18 cellular contexts compared by ENCODE assay signal in the genomic region with DNA sequence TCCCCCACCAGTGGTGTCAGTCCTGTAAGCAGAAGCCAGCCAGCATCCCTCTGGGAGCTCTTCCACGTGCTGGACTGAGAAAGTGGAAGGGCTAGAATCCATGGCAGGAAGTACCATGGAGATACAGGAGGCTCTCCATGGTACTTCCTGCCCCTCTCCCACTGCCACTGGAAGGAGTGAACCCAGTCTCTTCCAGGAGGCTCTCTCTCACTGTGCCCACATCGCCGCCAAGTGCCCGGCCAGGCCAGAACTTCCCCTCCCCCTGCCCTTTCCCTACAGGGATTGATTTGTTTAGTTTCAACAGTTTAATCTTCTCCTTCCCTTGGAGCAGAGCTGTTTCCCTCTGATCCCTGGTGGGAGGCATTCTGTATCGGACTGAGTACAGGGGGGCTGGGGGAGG.
DNase-seq lines count a peak whose midpoint lies in the region; TF ChIP-seq lines count a peak whose summit lies in the region.
"Had no signal": no experiment of that assay in that cellular context is flagged by ENCODE, and none has a peak within 500 bp of the region (broad histone marks: within the 10 kb centered on the region; RNA-seq: fewer than 3 reads in every experiment).

No MANE protein-coding gene starts in this region.

- peaks cover 0 to 19% (median 6%) of the 10 kb centered on the region in 10 experiments; a peak in 11 of 20 replicates for H3K4me1 ChIP-seq in BLaER1 treated with 17β-estradiol and CSF1 and Interleukin-3, amounts not matched to agents 10 nM and 100 nM
- H3K4me1 ChIP-seq in hepatocyte (ENCODE audit: insufficient read depth): peaks cover 21% of the 10 kb centered on the region
- H3K4me1 ChIP-seq: breast epithelium, parathyroid adenoma had no signal

- H3K27ac ChIP-seq in BLaER1 treated with 17β-estradiol and CSF1 and Interleukin-3, amounts not matched to agents 10 nM and 100 nM: no peak overlapping the region
- H3K27ac ChIP-seq in hepatocyte: peak overlapping the region; percentile 69
- H3K27ac ChIP-seq: breast epithelium, parathyroid adenoma, SK-N-MC had no signal

- H3K4me2 ChIP-seq in BLaER1 treated with 17β-estradiol and CSF1 and Interleukin-3, amounts not matched to agents 10 nM and 100 nM: peak overlapping the region in 6 of 11 experiments; percentile 15 to 58 (median 36); a peak in 7 of 22 replicates
- H3K4me2 ChIP-seq in hepatocyte: peak overlapping the region; percentile 61

- H3K36me3 ChIP-seq in BLaER1 treated with 17β-estradiol and CSF1 and Interleukin-3, amounts not matched to agents 10 nM and 100 nM: no peaks in the 10 kb centered on the region
- no peaks in the 10 kb centered on the region for H3K36me3 ChIP-seq in hepatocyte (replicated peaks; ENCODE audit: insufficient read depth, low read depth)
- no peaks in the 10 kb centered on the region for H3K36me3 ChIP-seq in H7 (replicated peaks; ENCODE audit: control insufficient read depth, insufficient read depth, low read length)
- H3K36me3 ChIP-seq: breast epithelium had no signal

- TF ChIP-seq CTCF in hepatocyte (IDR thresholded peaks at IDR 0.05; ENCODE audit: poor library complexity): no peak

- H3K36me3 Mint-ChIP-seq in activated T-helper 2 cell treated with anti-CD3 and anti-CD28 coated beads, Interferon-gamma antibody, Interleukin-2, Interleukin-4, amounts not matched to agents 10 μg/mL and 5 μg/mL and 100 μg/mL, durations not matched to agents 14 hours and 24 hours and 36 hours (ENCODE audit: low read depth): no peaks in the 10 kb centered on the region
- H3K36me3 Mint-ChIP-seq: activated naive CD4-positive, alpha-beta T cell treated with anti-CD3 and anti-CD28 coated beads, Interleukin-2, amount 50 U/mL, for 24 hours had no signal

- no peaks in the 10 kb centered on the region for H3K79me2 ChIP-seq in hepatocyte
- H3K79me2 ChIP-seq: parathyroid adenoma had no signal

- peaks cover 5% of the 10 kb centered on the region for H3K27me3 Mint-ChIP-seq in activated T-helper 2 cell treated with anti-CD3 and anti-CD28 coated beads, Interferon-gamma antibody, Interleukin-2, Interleukin-4, amounts not matched to agents 10 μg/mL and 5 μg/mL and 100 μg/mL, durations not matched to agents 14 hours and 24 hours and 36 hours (ENCODE audit: low read depth)

- peak; percentile 57 to 88 for DNase-seq in NCI-H526 (lab: John Stamatoyannopoulos, UW)
- DNase-seq in hepatocyte (ENCODE audit: low spot score): no peak
- peak in 9 of 10 donors; percentile 57 to 95 (median 70) for DNase-seq in posterior cingulate gyrus
- no peak for DNase-seq in activated T-helper 2 cell treated with anti-CD3 and anti-CD28 coated beads, Interferon-gamma antibody, Interleukin-2, Interleukin-4, amounts not matched to agents 10 μg/mL and 5 μg/mL and 100 μg/mL, durations not matched to agents 14 hours and 24 hours and 36 hours (ENCODE audit: low spot score)
- no peak for DNase-seq in NOMO-1 (lab: John Stamatoyannopoulos, UW; ENCODE audit: unreplicated experiment in 2 of 2)
- no peak for DNase-seq in H7
- no peak for DNase-seq in NCI-H748 (lab: John Stamatoyannopoulos, UW; ENCODE audit: unreplicated experiment)
- DNase-seq: GOT3; left colon; NCI-H1436; NCI-H226; stimulated activated naive CD4-positive, alpha-beta T cell treated with Interleukin-2 at 50 U/mL for 16 hours; T-helper 9 cell had no signal

- H2AFZ ChIP-seq in hepatocyte: peak overlapping the region; percentile 26
- H2AFZ ChIP-seq: parathyroid adenoma had no signal

- no peaks in the 10 kb centered on the region for H3K9me3 ChIP-seq in BLaER1 treated with 17β-estradiol and CSF1 and Interleukin-3, amounts not matched to agents 10 nM and 100 nM (replicated peaks in 1 of 11)
- H3K9me3 ChIP-seq in hepatocyte (ENCODE audit: low read depth): no peaks in the 10 kb centered on the region
- H3K9me3 ChIP-seq: breast epithelium had no signal

- WGBS in hepatocyte (ENCODE audit: low lambda C conversion rate, missing lambda C conversion rate): 52% methylated on average over 5 of the region's 5 CpGs

- H3K9me2 ChIP-seq in hepatocyte (replicated peaks; ENCODE audit: insufficient read depth): no peaks in the 10 kb centered on the region

- H3K9me3 Mint-ChIP-seq in activated T-helper 2 cell treated with anti-CD3 and anti-CD28 coated beads, Interferon-gamma antibody, Interleukin-2, Interleukin-4, amounts not matched to agents 10 μg/mL and 5 μg/mL and 100 μg/mL, durations not matched to agents 14 hours and 24 hours and 36 hours: no peaks in the 10 kb centered on the region
- H3K9me3 Mint-ChIP-seq: activated naive CD4-positive, alpha-beta T cell treated with anti-CD3 and anti-CD28 coated beads, Interleukin-2, amount 50 U/mL, for 24 hours had no signal

- intact Hi-C loops in posterior cingulate gyrus (cut with DNase I): no loop called here
- intact Hi-C loops in activated T-helper 2 cell treated with anti-CD3 and anti-CD28 coated beads, Interferon-gamma antibody, Interleukin-2, Interleukin-4, amounts not matched to agents 10 μg/mL and 5 μg/mL and 100 μg/mL, durations not matched to agents 14 hours and 24 hours and 36 hours (cut with micrococcal nuclease): no loop called here

- H3K4me3 Mint-ChIP-seq in activated T-helper 2 cell treated with anti-CD3 and anti-CD28 coated beads, Interferon-gamma antibody, Interleukin-2, Interleukin-4, amounts not matched to agents 10 μg/mL and 5 μg/mL and 100 μg/mL, durations not matched to agents 14 hours and 24 hours and 36 hours (ENCODE audit: low read depth): no peak overlapping the region
- H3K4me3 Mint-ChIP-seq: activated naive CD4-positive, alpha-beta T cell treated with anti-CD3 and anti-CD28 coated beads, Interleukin-2, amount 50 U/mL, for 24 hours had no signal

- no peaks in the 10 kb centered on the region for H3K4me1 Mint-ChIP-seq in activated T-helper 2 cell treated with anti-CD3 and anti-CD28 coated beads, Interferon-gamma antibody, Interleukin-2, Interleukin-4, amounts not matched to agents 10 μg/mL and 5 μg/mL and 100 μg/mL, durations not matched to agents 14 hours and 24 hours and 36 hours (ENCODE audit: low read depth)
- H3K4me1 Mint-ChIP-seq: activated naive CD4-positive, alpha-beta T cell treated with anti-CD3 and anti-CD28 coated beads, Interleukin-2, amount 50 U/mL, for 24 hours had no signal

- no peak overlapping the region for H3K4me3 ChIP-seq in BLaER1 treated with 17β-estradiol and CSF1 and Interleukin-3, amounts not matched to agents 10 nM and 100 nM
- H3K4me3 ChIP-seq in hepatocyte (no peak overlapping the region), H7 (ENCODE audit: insufficient read depth, low read depth, low read length) (no peak overlapping the region)
- H3K4me3 ChIP-seq: breast epithelium, SK-N-MC had no signal

- H3K9ac ChIP-seq in BLaER1 treated with 17β-estradiol and CSF1 and Interleukin-3, amounts not matched to agents 10 nM and 100 nM: no peak overlapping the region
- H3K9ac ChIP-seq: parathyroid adenoma had no signal

- peaks cover 0 to 10% (median 0%) of the 10 kb centered on the region in 11 experiments; a peak in 4 of 22 replicates for H3K27me3 ChIP-seq in BLaER1 treated with 17β-estradiol and CSF1 and Interleukin-3, amounts not matched to agents 10 nM and 100 nM
- H3K27me3 ChIP-seq in hepatocyte (peaks cover 6% of the 10 kb centered on the region), H7 (ENCODE audit: control insufficient read depth, insufficient read depth, low read length) (no peaks in the 10 kb centered on the region)
- H3K27me3 ChIP-seq: breast epithelium had no signal

- peaks cover 0 to 9% (median 0%) of the 10 kb centered on the region in 11 experiments; a peak in 3 of 22 replicates for H4K20me1 ChIP-seq in BLaER1 treated with 17β-estradiol and CSF1 and Interleukin-3, amounts not matched to agents 10 nM and 100 nM
- no peaks in the 10 kb centered on the region for H4K20me1 ChIP-seq in hepatocyte (ENCODE audit: insufficient read depth, poor library complexity, severe bottlenecking)

- H3K27ac Mint-ChIP-seq in activated T-helper 2 cell treated with anti-CD3 and anti-CD28 coated beads, Interferon-gamma antibody, Interleukin-2, Interleukin-4, amounts not matched to agents 10 μg/mL and 5 μg/mL and 100 μg/mL, durations not matched to agents 14 hours and 24 hours and 36 hours: no peak overlapping the region
- H3K27ac Mint-ChIP-seq: activated naive CD4-positive, alpha-beta T cell treated with anti-CD3 and anti-CD28 coated beads, Interleukin-2, amount 50 U/mL, for 24 hours had no signal

Comparison
In these comparisons a context has a peak if more than half of its experiments do, and no peak if none do; other contexts are left out.
1. DNase-seq: peak in NCI-H526 (2 of 2) and posterior cingulate gyrus (9 of 10); none in hepatocyte (single experiment), activated T-helper 2 cell treated with anti-CD3 and anti-CD28 coated beads, Interferon-gamma antibody, Interleukin-2, Interleukin-4, amounts not matched to agents 10 μg/mL and 5 μg/mL and 100 μg/mL, durations not matched to agents 14 hours and 24 hours and 36 hours (single experiment), NOMO-1 (0 of 2), H7 (single experiment) and NCI-H748 (single experiment).